20 cellular contexts compared by ENCODE assay signal in the genomic region with DNA sequence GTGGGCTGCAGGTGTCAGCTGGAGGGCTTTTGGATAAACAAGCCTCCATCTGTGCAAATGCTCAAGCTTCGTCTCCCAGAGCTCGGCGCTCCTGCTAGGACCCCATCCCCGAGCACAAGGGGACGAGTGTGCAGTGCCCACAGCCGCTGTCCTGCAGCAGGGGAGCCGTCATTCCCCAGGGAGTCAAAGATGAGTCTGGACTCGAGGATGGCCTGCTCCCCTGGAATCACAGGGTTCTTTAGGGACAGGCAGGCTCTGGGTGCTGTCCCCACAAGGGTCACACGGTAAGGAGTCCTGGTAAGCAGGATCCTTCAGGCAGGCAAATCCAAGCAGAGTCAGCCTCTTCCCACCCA. TPM values are rescaled to one million over a fixed set of nuclear protein-coding genes. Genes with fewer than 3 reads are reported as not detected.
A peak's percentile ranks its signal among the peaks of the same experiment; 100 is the strongest.
DNase-seq lines count a peak whose midpoint lies in the region; ATAC-seq and TF ChIP-seq lines count a peak whose summit lies in the region.
"Had no signal": no experiment of that assay in that cellular context is flagged by ENCODE, and none has a peak within 500 bp of the region (broad histone marks: within the 10 kb centered on the region; RNA-seq: fewer than 3 reads in every experiment).

No MANE protein-coding gene starts in this region.

- intact Hi-C loops in IMR-90 (cut with micrococcal nuclease) (no loop called here), colonic mucosa (cut with DNase I) (no loop called here), lower leg skin (cut with DNase I; ENCODE audit: low total_unique reads) (loop anchor here (5.0 kb wide), 1 partner anchor 169 kb away; no protein-coding TSS in a partner anchor)

- peaks cover 21% of the 10 kb centered on the region for H3K4me1 ChIP-seq in IMR-90 (ENCODE audit: control insufficient read depth, insufficient read depth, low read length)
- H3K4me1 ChIP-seq in colonic mucosa = no peaks in the 10 kb centered on the region
- no peaks in the 10 kb centered on the region for H3K4me1 ChIP-seq in neutrophil (ENCODE audit: control insufficient read depth in 1 of 2, insufficient read depth in 1 of 2, low read depth in 1 of 2, low read length in 1 of 2)

- in situ Hi-C loops in IMR-90 (cut with MboI; ENCODE audit: low sequenced_read_pairs) = no loop called here

- H3K9me3 ChIP-seq in IMR-90 (ENCODE audit: control insufficient read depth, insufficient read depth, low read length) (no peaks in the 10 kb centered on the region), colonic mucosa (no peaks in the 10 kb centered on the region), neutrophil (peaks cover 14% of the 10 kb centered on the region)
- H3K9me3 ChIP-seq: mucosa of descending colon, upper lobe of left lung had no signal

- no peak overlapping the region for H3K4me3 ChIP-seq in IMR-90 (ENCODE audit: insufficient read depth, low read depth, low read length)
- no peak overlapping the region for H3K4me3 ChIP-seq in colonic mucosa
- H3K4me3 ChIP-seq in neutrophil (ENCODE audit: low read depth in 1 of 2, low read length in 1 of 2) = no peak overlapping the region
- H3K4me3 ChIP-seq in lower leg skin (ENCODE audit: low read depth, poor library complexity, severe bottlenecking) = no peak overlapping the region
- H3K4me3 ChIP-seq: K562, mucosa of descending colon, upper lobe of left lung had no signal

- peaks cover 53 to 92% of the 10 kb centered on the region in 2 experiments for H3K79me1 ChIP-seq in IMR-90 (ENCODE audit: low read depth in 1 of 2, low read length in 2 of 2)

- peak overlapping the region; percentile 73; the same call in 2 of the 3 replicates for H2BK15ac ChIP-seq in IMR-90 (ENCODE audit: low read depth, low read length)

- H3K14ac ChIP-seq in IMR-90 (replicated peaks; ENCODE audit: low read depth, low read length) = peak overlapping the region; percentile 91

- WGBS in IMR-90 (ENCODE audit: extremely low coverage in 2 of 2, insufficient read length in 1 of 2), 2 experiments = 96% methylated on average over 4 of the region's 9 CpGs; no CpG with 5 or more reads in 1 of the 2 experiments
- 89 to 92% methylated on average over 6 to 9 of the region's 9 CpGs for WGBS in lower leg skin, 2 donors

- peaks cover 90% of the 10 kb centered on the region for H4K20me1 ChIP-seq in IMR-90 (ENCODE audit: insufficient read depth, low read length)

- DNase-seq in T-helper 2 cell treated with Interferon-gamma antibody and Interleukin-4, amounts not matched to agents 5 μg/mL and 100 μg/mL, for 36 hours (ENCODE audit: low spot score) = no peak
- DNase-seq in T-helper 2 cell = no peak
- DNase-seq in IMR-90 = no peak
- DNase-seq in colonic mucosa = no peak
- no peak for DNase-seq in lower leg skin (ENCODE audit: low spot score in 2 of 2)
- DNase-seq: amniotic stem cell, GF-D8, hypothalamus, MM.1S, NCI-H1436, NCI-H524, retina, RPMI8226 had no signal

- peak overlapping the region; percentile 13; the same call in 1 of the 2 replicates for H3K18ac ChIP-seq in IMR-90 (ENCODE audit: low read depth, low read length)

- dilution Hi-C loops in IMR-90 (cut with HindIII; ENCODE audit: low sequenced_read_pairs, unreplicated experiment) = no loop called here

- peak overlapping the region; percentile 92; the same call in 1 of the 2 replicates for H2BK20ac ChIP-seq in IMR-90 (ENCODE audit: low read depth, low read length)

- peak overlapping the region; percentile 94 for H2BK120ac ChIP-seq in IMR-90 (ENCODE audit: low read depth, low read length)

- H3K27me3 ChIP-seq in IMR-90 (ENCODE audit: control insufficient read depth, insufficient read depth, low read length) (no peaks in the 10 kb centered on the region), colonic mucosa (no peaks in the 10 kb centered on the region), neutrophil (no peaks in the 10 kb centered on the region)
- H3K27me3 ChIP-seq: upper lobe of left lung had no signal

- H4K5ac ChIP-seq in IMR-90 (ENCODE audit: low read depth, low read length) = peak overlapping the region; percentile 89

- H3K4me3 Mint-ChIP-seq in T-helper 2 cell treated with Interferon-gamma antibody and Interleukin-4, amounts not matched to agents 5 μg/mL and 100 μg/mL, for 36 hours = no peak overlapping the region
- H3K4me3 Mint-ChIP-seq: CD8-positive, alpha-beta T cell had no signal

- H3K9ac ChIP-seq in IMR-90 (ENCODE audit: low read depth, low read length) = peak overlapping the region; percentile 33
- no peak overlapping the region for H3K9ac ChIP-seq in colonic mucosa (ENCODE audit: low read depth in 2 of 2, low read length in 2 of 2)

- no peak for TF ChIP-seq CTCF in IMR-90 (conservative IDR thresholded peaks at IDR 0.05; ENCODE audit: low read depth, low read length)
- TF ChIP-seq CTCF in colonic mucosa (IDR thresholded peaks at IDR 0.05) = no peak
- no peak for TF ChIP-seq CTCF in neutrophil (IDR thresholded peaks at IDR 0.05)
- no peak for TF ChIP-seq CTCF in lower leg skin (IDR thresholded peaks at IDR 0.05)

- POLR2A ChIA-PET in IMR-90 (lab: Charles Lee; ENCODE audit: unreplicated experiment) = no interaction called here

- H3K23ac ChIP-seq in IMR-90 (ENCODE audit: low read depth, low read length) = peak overlapping the region; percentile 95

- no peak for TF ChIP-seq RAD21 in IMR-90 (IDR thresholded peaks at IDR 0.05; ENCODE audit: low read length)

- H3K56ac ChIP-seq in IMR-90 (ENCODE audit: extremely low read depth, insufficient read depth, low read length) = peak overlapping the region; percentile 81; the same call in 1 of the 2 replicates

- peak overlapping the region; percentile 94 for H4K91ac ChIP-seq in IMR-90 (ENCODE audit: insufficient read depth, low read depth, low read length)

- peak overlapping the region; percentile 95 for H2AK5ac ChIP-seq in IMR-90 (ENCODE audit: low read depth, low read length)

- no peak overlapping the region for H3K4me2 ChIP-seq in IMR-90 (ENCODE audit: low read depth, low read length)

- H2AK9ac ChIP-seq in IMR-90 (replicated peaks; ENCODE audit: low read depth, low read length, poor library complexity) = peak overlapping the region; percentile 74

- peaks cover 9% of the 10 kb centered on the region for H3K9me1 ChIP-seq in IMR-90 (ENCODE audit: insufficient read depth, low read length)

- ATAC-seq in IMR-90 (ENCODE audit: low read depth) (no peak), HG02678 (IDR thresholded peaks at IDR 0.05; ENCODE audit: unreplicated experiment) (no peak), GM21786 (IDR thresholded peaks at IDR 0.05; ENCODE audit: unreplicated experiment) (no peak)
- ATAC-seq: CD8-positive, alpha-beta T cell; K562 had no signal

- TF ChIP-seq POLR2A in IMR-90 (IDR thresholded peaks at IDR 0.05; ENCODE audit: low read depth, low read length) = no peak
- TF ChIP-seq POLR2A in lower leg skin (IDR thresholded peaks at IDR 0.05) = no peak

- CTCF ChIA-PET in IMR-90 (lab: Yijun Ruan, JAX) = no interaction called here

- H3K4ac ChIP-seq in IMR-90 (ENCODE audit: low read depth, low read length) = peak overlapping the region; percentile 96

- H3K36me3 Mint-ChIP-seq in T-helper 2 cell treated with Interferon-gamma antibody and Interleukin-4, amounts not matched to agents 5 μg/mL and 100 μg/mL, for 36 hours (ENCODE audit: low read depth) = peaks cover 72% of the 10 kb centered on the region

- no peaks in the 10 kb centered on the region for H3K9me3 Mint-ChIP-seq in T-helper 2 cell treated with Interferon-gamma antibody and Interleukin-4, amounts not matched to agents 5 μg/mL and 100 μg/mL, for 36 hours
- H3K9me3 Mint-ChIP-seq: CD8-positive, alpha-beta T cell had no signal

- peak overlapping the region; percentile 83 to 91; a peak in 3 of 4 replicates for H4K8ac ChIP-seq in IMR-90 (ENCODE audit: low read depth in 2 of 2, low read length in 2 of 2)

- no TSS peak for BruUV-seq in IMR-90 (replicated peaks; lab: Mats Ljungman, UMichigan)

- H2AFZ ChIP-seq in IMR-90 (replicated peaks; ENCODE audit: low read length, poor library complexity) = no peak overlapping the region

- peak overlapping the region; percentile 99 for H2BK5ac ChIP-seq in IMR-90 (ENCODE audit: low read depth, low read length, poor library complexity, severe bottlenecking)

- peak overlapping the region; percentile 98 for H3K27ac ChIP-seq in IMR-90 (ENCODE audit: insufficient read depth, low read length)
- peak overlapping the region; percentile 4 for H3K27ac ChIP-seq in colonic mucosa
- H3K27ac ChIP-seq in neutrophil = peak overlapping the region; percentile 20

- peaks cover 92% of the 10 kb centered on the region for H3K36me3 ChIP-seq in IMR-90 (ENCODE audit: control insufficient read depth, insufficient read depth, low read length)
- H3K36me3 ChIP-seq in colonic mucosa = peaks cover 82% of the 10 kb centered on the region
- H3K36me3 ChIP-seq in neutrophil = peaks cover 100% of the 10 kb centered on the region

- no peaks in the 10 kb centered on the region for H3K4me1 Mint-ChIP-seq in T-helper 2 cell treated with Interferon-gamma antibody and Interleukin-4, amounts not matched to agents 5 μg/mL and 100 μg/mL, for 36 hours (ENCODE audit: low read depth)

- H3K27ac Mint-ChIP-seq in T-helper 2 cell treated with Interferon-gamma antibody and Interleukin-4, amounts not matched to agents 5 μg/mL and 100 μg/mL, for 36 hours = peak overlapping the region; percentile 52
- H3K27ac Mint-ChIP-seq: CD8-positive, alpha-beta T cell had no signal

- no peaks in the 10 kb centered on the region for H3K27me3 Mint-ChIP-seq in T-helper 2 cell treated with Interferon-gamma antibody and Interleukin-4, amounts not matched to agents 5 μg/mL and 100 μg/mL, for 36 hours (ENCODE audit: low read depth)

TF ChIP-seq in IMR-90, 13 proteins besides CTCF, POLR2A, EP300 and RAD21 (continues in another document):
- TF ChIP-seq SMC3 (IDR thresholded peaks at IDR 0.05; ENCODE audit: low read depth, low read length) (no peak), RFX5 (IDR thresholded peaks at IDR 0.05; ENCODE audit: low read depth, low read length) (no peak), NFE2L2 (IDR thresholded peaks at IDR 0.05; ENCODE audit: low read depth, low read length) (no peak), CHD1 (IDR thresholded peaks at IDR 0.05; ENCODE audit: low read depth, low read length) (no peak)
- TF ChIP-seq, protein P1, sequence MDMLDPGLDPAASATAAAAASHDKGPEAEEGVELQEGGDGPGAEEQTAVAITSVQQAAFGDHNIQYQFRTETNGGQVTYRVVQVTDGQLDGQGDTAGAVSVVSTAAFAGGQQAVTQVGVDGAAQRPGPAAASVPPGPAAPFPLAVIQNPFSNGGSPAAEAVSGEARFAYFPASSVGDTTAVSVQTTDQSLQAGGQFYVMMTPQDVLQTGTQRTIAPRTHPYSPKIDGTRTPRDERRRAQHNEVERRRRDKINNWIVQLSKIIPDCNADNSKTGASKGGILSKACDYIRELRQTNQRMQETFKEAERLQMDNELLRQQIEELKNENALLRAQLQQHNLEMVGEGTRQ (IDR thresholded peaks at IDR 0.05; ENCODE audit: low read depth, low read length) = no peak

RNA-seq across cellular contexts. Expression of a gene that starts 50.2 kb away (rescaled TPM):
- 0.36 and 0.56 TPM in 2 replicates for total RNA-seq in IMR-90 (2012; rRNA removed)
- 0.69 and 0.77 TPM in 2 replicates for polyA plus RNA-seq in IMR-90 (2012; rRNA removed)
- polyA plus RNA-seq in IMR-90 (2012; cell fraction: cytosol; rRNA removed) = 0.38 and 0.84 TPM in 2 replicates
- 0.42 and 0.97 TPM in 2 replicates for polyA plus RNA-seq in IMR-90 (2012; cell fraction: nucleus; rRNA removed; ENCODE audit: low replicate concordance)
- total RNA-seq in colonic mucosa = 10 to 100 TPM; 14.7 to 34.6 TPM
- total RNA-seq in lower leg skin = 1 to 10 TPM in 2 of 4 donors, under 1 TPM in 2; 0.46 to 4.1 (median 2.0) TPM

Comparison
In these comparisons a context has a peak if more than half of its experiments do, and no peak if none do; other contexts are left out.
1. H3K27ac ChIP-seq: peak in every context shown above with its lines; median percentile 98 in IMR-90; 20 in neutrophil; 4 in colonic mucosa.